22 cellular contexts compared by ENCODE assay signal in genomic region chr9:4113711-4114110, GRCh38.
"Had no signal": no experiment of that assay in that cellular context is flagged by ENCODE, and none has a peak within 500 bp of the region (broad histone marks: within the 10 kb centered on the region; RNA-seq: fewer than 3 reads in every experiment).

No MANE protein-coding gene starts in this region.

- H3K9me3 ChIP-seq: neutrophil, transverse colon had no signal

- H3K27me3 Mint-ChIP-seq: activated CD4-positive, alpha-beta memory T cell treated with anti-CD3 and anti-CD28 coated beads for 36 hours had no signal

- DNase-seq: activated CD4-positive, alpha-beta memory T cell treated with anti-CD3 and anti-CD28 coated beads for 36 hours; activated CD4-positive, alpha-beta T cell treated with anti-CD3 and anti-CD28 coated beads for 36 hours; activated gamma-delta T cell treated with Interleukin-2 at 50 U/mL for 16 hours; activated T-cell treated with anti-CD3 and anti-CD28 coated beads for 4 hours; cortex of kidney; foreskin melanocyte; glutamatergic neuron; kidney; mesendoderm; naive thymus-derived CD8-positive, alpha-beta T cell; posterior cingulate gyrus; stimulated activated CD4-positive, alpha-beta T cell treated with anti-CD3 and anti-CD28 coated beads, Interleukin-2, amount 100 ng/mL, for 24 hours; stimulated activated naive CD4-positive, alpha-beta T cell treated with Interleukin-2 at 50 U/mL for 16 hours; substantia nigra; T-cell; transverse colon had no signal

- ATAC-seq: activated CD4-positive, alpha-beta T cell treated with anti-CD3 and anti-CD28 coated beads for 36 hours; activated naive CD4-positive, alpha-beta T cell treated with anti-CD3 and anti-CD28 coated beads, Interleukin-2, amount 50 U/mL, for 72 hours; left lobe of liver; naive thymus-derived CD8-positive, alpha-beta T cell; SK-N-SH treated with all-trans-retinoic acid at 6 μM for 48 hours; T-cell; WTC11 had no signal

- H3K27ac ChIP-seq: neutrophil had no signal

- H3K36me3 Mint-ChIP-seq: activated CD4-positive, alpha-beta memory T cell treated with anti-CD3 and anti-CD28 coated beads for 36 hours; activated naive CD4-positive, alpha-beta T cell treated with anti-CD3 and anti-CD28 coated beads, Interleukin-2, amount 50 U/mL, for 72 hours; T-cell; WTC11 had no signal

- H3K27ac Mint-ChIP-seq: activated CD4-positive, alpha-beta memory T cell treated with anti-CD3 and anti-CD28 coated beads for 36 hours; activated CD4-positive, alpha-beta T cell treated with anti-CD3 and anti-CD28 coated beads for 36 hours; activated naive CD4-positive, alpha-beta T cell treated with anti-CD3 and anti-CD28 coated beads, Interleukin-2, amount 50 U/mL, for 72 hours; activated T-helper 1 cell treated with anti-CD3 and anti-CD28 coated beads, Interleukin-12 subunit alpha, Interleukin-12 subunit beta, Interleukin-2, Interleukin-4 antibody, amounts not matched to agents 30 ng/mL and 10 ng/mL and 1 ng/mL, durations not matched to agents 14 hours and 24 hours and 36 hours; naive thymus-derived CD8-positive, alpha-beta T cell; T-cell; WTC11 had no signal

- H3K9me3 Mint-ChIP-seq: activated CD4-positive, alpha-beta memory T cell treated with anti-CD3 and anti-CD28 coated beads for 36 hours; activated T-helper 1 cell treated with anti-CD3 and anti-CD28 coated beads, Interleukin-12 subunit alpha, Interleukin-12 subunit beta, Interleukin-2, Interleukin-4 antibody, amounts not matched to agents 30 ng/mL and 10 ng/mL and 1 ng/mL, durations not matched to agents 14 hours and 24 hours and 36 hours; naive thymus-derived CD8-positive, alpha-beta T cell; T-cell; WTC11 had no signal

- H3K4me3 ChIP-seq: transverse colon had no signal

- H3K4me3 Mint-ChIP-seq: activated CD4-positive, alpha-beta memory T cell treated with anti-CD3 and anti-CD28 coated beads for 36 hours; activated CD4-positive, alpha-beta T cell treated with anti-CD3 and anti-CD28 coated beads for 36 hours; activated T-helper 1 cell treated with anti-CD3 and anti-CD28 coated beads, Interleukin-12 subunit alpha, Interleukin-12 subunit beta, Interleukin-2, Interleukin-4 antibody, amounts not matched to agents 30 ng/mL and 10 ng/mL and 1 ng/mL, durations not matched to agents 14 hours and 24 hours and 36 hours; naive thymus-derived CD8-positive, alpha-beta T cell; T-cell; WTC11 had no signal

- H3K27me3 ChIP-seq: neutrophil, transverse colon had no signal

- H3K4me1 Mint-ChIP-seq: activated CD4-positive, alpha-beta T cell treated with anti-CD3 and anti-CD28 coated beads for 36 hours; naive thymus-derived CD8-positive, alpha-beta T cell; T-cell had no signal

- H3K36me3 ChIP-seq: neutrophil, transverse colon had no signal
